ENCODE assay signal across 8 cellular contexts in the genomic region with DNA sequence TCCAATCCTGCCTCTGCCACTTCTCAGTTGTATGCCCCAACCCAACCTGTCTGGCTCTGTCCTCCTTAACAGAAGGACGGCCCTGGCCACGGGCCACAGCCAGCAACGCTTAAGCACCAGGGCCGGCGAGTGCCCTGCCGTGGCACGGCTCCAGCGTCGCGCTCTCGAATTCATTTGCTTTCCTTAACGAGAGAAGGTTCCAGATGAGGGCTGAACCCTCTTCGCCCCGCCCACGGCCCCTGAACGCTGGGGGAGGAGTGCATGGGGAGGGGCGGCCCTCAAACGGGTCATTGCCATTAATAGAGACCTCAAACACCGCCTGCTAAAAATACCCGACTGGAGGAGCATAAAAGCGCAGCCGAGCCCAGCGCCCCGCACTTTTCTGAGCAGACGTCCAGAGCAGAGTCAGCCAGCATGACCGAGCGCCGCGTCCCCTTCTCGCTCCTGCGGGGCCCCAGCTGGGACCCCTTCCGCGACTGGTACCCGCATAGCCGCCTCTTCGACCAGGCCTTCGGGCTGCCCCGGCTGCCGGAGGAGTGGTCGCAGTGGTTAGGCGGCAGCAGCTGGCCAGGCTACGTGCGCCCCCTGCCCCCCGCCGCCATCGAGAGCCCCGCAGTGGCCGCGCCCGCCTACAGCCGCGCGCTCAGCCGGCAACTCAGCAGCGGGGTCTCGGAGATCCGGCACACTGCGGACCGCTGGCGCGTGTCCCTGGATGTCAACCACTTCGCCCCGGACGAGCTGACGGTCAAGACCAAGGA. TPM values are rescaled to one million over a fixed set of nuclear protein-coding genes. Genes with fewer than 3 reads are reported as not detected.
A peak's percentile ranks its signal among the peaks of the same experiment; 100 is the strongest.
DNase-seq lines count a peak whose midpoint lies in the region; ATAC-seq lines count a peak whose summit lies in the region.

A gene (plus strand): TSS at position 375 of the 758 bp plus-strand sequence. CDS start 40 bp downstream, at position 415.

- DNase-seq in NCI-H82 (lab: John Stamatoyannopoulos, UW) (peak; percentile 78), NCI-H82 treated with DMSO at 0.1 percent for 48 hours (lab: John Stamatoyannopoulos, UW; ENCODE audit: unreplicated experiment) (no peak), NCI-H510A treated with DMSO at 0.1 percent for 48 hours (lab: John Stamatoyannopoulos, UW) (peak; percentile 75), dermis microvascular lymphatic vessel endothelial cell (ENCODE audit: low read depth in 2 of 2) (peak; percentile 83 to 97), left lobe of liver (ENCODE audit: low spot score) (peak; percentile 98)
- peak; percentile 67 for DNase-seq in activated CD4-positive, alpha-beta T cell treated with anti-CD3 and anti-CD28 coated beads, Interleukin-2, amount 50 U/mL, for 1 hour
- DNase-seq in stimulated activated CD4-positive, alpha-beta T cell treated with anti-CD3 and anti-CD28 coated beads, Interleukin-4, amount 100 ng/mL, for 1 hour: peak; percentile 67

- peak; percentile 63 for ATAC-seq in HG03175 (IDR thresholded peaks at IDR 0.05; ENCODE audit: unreplicated experiment)
- peak; percentile 72 for ATAC-seq in left lobe of liver

RNA-seq across cellular contexts. Expression of the gene that starts here (rescaled TPM):
- 72.3 and 134 TPM in 2 replicates for total RNA-seq in dermis microvascular lymphatic vessel endothelial cell
- 72.4 TPM for total RNA-seq in left lobe of liver
